ENCODE assay signal across 14 cellular contexts in the genomic region with DNA sequence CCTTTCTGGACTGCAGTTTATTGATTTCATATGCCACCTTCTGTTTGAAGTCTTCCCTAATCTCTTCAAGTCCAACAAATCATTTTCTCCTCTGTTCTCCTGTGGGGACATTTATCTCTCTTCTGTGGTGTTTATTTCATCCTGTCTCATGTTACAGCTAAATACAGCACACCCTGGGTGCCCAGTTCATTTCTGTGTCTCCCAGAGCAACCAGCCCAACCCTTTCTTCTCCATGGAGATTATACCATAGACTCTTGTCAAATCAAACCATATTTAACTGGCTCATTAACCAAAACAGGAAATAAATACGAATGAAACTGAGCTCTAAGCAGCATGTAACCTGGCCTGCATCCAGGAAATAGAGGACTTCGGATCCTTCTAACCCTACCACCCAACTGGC. TPM values are rescaled to one million over a fixed set of nuclear protein-coding genes. Genes with fewer than 3 reads are reported as not detected.
DNase-seq lines count a peak whose midpoint lies in the region; ATAC-seq and TF ChIP-seq lines count a peak whose summit lies in the region.
"Had no signal": no experiment of that assay in that cellular context is flagged by ENCODE, and none has a peak within 500 bp of the region (broad histone marks: within the 10 kb centered on the region; RNA-seq: fewer than 3 reads in every experiment).

A gene with protein sequence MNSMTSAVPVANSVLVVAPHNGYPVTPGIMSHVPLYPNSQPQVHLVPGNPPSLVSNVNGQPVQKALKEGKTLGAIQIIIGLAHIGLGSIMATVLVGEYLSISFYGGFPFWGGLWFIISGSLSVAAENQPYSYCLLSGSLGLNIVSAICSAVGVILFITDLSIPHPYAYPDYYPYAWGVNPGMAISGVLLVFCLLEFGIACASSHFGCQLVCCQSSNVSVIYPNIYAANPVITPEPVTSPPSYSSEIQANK (plus strand): TSS at position 331 of the 400 bp plus-strand sequence. CDS start 1,249 bp downstream, outside the sequence.

- no peaks in the 10 kb centered on the region for H3K9me3 Mint-ChIP-seq in activated CD4-positive, alpha-beta T cell treated with anti-CD3 and anti-CD28 coated beads for 36 hours (ENCODE audit: low read depth)
- H3K9me3 Mint-ChIP-seq: H9; stimulated activated effector memory CD8-positive, alpha-beta T cell treated with anti-CD3 and anti-CD28 coated beads, Interleukin-12 subunit alpha, Interleukin-12 subunit beta, amount 100 ng/mL, for 72 hours had no signal

- no peak within 1 kb of the TSS for H2BK5ac ChIP-seq in neuronal stem cell (ENCODE audit: low read length)

- H3K4me3 Mint-ChIP-seq in activated CD4-positive, alpha-beta T cell treated with anti-CD3 and anti-CD28 coated beads for 36 hours, result no peak within 1 kb of the TSS
- H3K4me3 Mint-ChIP-seq: dendritic cell treated with granulocyte-macrophage colony-stimulating factor and Interleukin-4, amounts not matched to agents 40 ng/mL and 50 ng/mL, for 4 days; H9; stimulated activated effector memory CD8-positive, alpha-beta T cell treated with anti-CD3 and anti-CD28 coated beads, Interleukin-12 subunit alpha, Interleukin-12 subunit beta, amount 100 ng/mL, for 72 hours had no signal

- no CpG with 5 or more reads among the region's 2 CpGs for WGBS in neuronal stem cell (ENCODE audit: extremely low coverage in 2 of 2, insufficient read length in 2 of 2, insufficient replicate concordance in 1 of 2), 2 donors

- H2AK5ac ChIP-seq in neuronal stem cell (ENCODE audit: low read depth, low read length), result no peak within 1 kb of the TSS

- POLR2A ChIA-PET in activated CD4-positive, alpha-beta T cell treated with anti-CD3 and anti-CD28 coated beads for 36 hours (lab: Charles Lee), result no interaction called here

- H3K4me2 ChIP-seq in neuronal stem cell (ENCODE audit: insufficient read depth, low read length, poor library complexity, severe bottlenecking), result no peak within 1 kb of the TSS

- H3K9me3 ChIP-seq in neuronal stem cell (replicated peaks in 1 of 2; ENCODE audit: control insufficient read depth in 2 of 2, insufficient read depth in 1 of 2, low read depth in 1 of 2, low read length in 2 of 2), result no peaks in the 10 kb centered on the region
- H3K9me3 ChIP-seq: vagina had no signal

- no peak within 1 kb of the TSS for H4K91ac ChIP-seq in neuronal stem cell (ENCODE audit: low read depth, low read length, poor library complexity)

- H3K9ac ChIP-seq in neuronal stem cell (ENCODE audit: low read depth, low read length, poor library complexity), result no peak within 1 kb of the TSS

- DNase-seq in DMS153 (lab: John Stamatoyannopoulos, UW), result peak; percentile 99
- DNase-seq in NCI-H1105 treated with DMSO at 0.1 percent for 48 hours (lab: John Stamatoyannopoulos, UW), result peak; percentile 96
- DNase-seq in NCI-H748 (lab: John Stamatoyannopoulos, UW; ENCODE audit: unreplicated experiment), result peak; percentile 99
- DNase-seq in left colon, result peak; percentile 47 to 51
- no peak for DNase-seq in neuronal stem cell (ENCODE audit: low spot score)
- DNase-seq in brain microvascular endothelial cell, result no peak
- DNase-seq in activated CD4-positive, alpha-beta T cell treated with anti-CD3 and anti-CD28 coated beads for 36 hours, result no peak
- DNase-seq: H9; PC-3; stimulated activated CD4-positive, alpha-beta T cell treated with anti-CD3 and anti-CD28 coated beads, Interleukin-2, amount 100 ng/mL, for 24 hours had no signal

- H3K4me3 ChIP-seq in neuronal stem cell (ENCODE audit: low read length in 2 of 2) (no peak within 1 kb of the TSS), brain microvascular endothelial cell (ENCODE audit: low read depth, low read length) (no peak within 1 kb of the TSS)
- H3K4me3 ChIP-seq: vagina had no signal

- H3K4me1 Mint-ChIP-seq in activated CD4-positive, alpha-beta T cell treated with anti-CD3 and anti-CD28 coated beads for 36 hours, result no peaks in the 10 kb centered on the region
- H3K4me1 Mint-ChIP-seq: stimulated activated effector memory CD8-positive, alpha-beta T cell treated with anti-CD3 and anti-CD28 coated beads, Interleukin-12 subunit alpha, Interleukin-12 subunit beta, amount 100 ng/mL, for 72 hours had no signal

- TF ChIP-seq CTCF in brain microvascular endothelial cell (IDR thresholded peaks at IDR 0.05; ENCODE audit: low read depth, low read length, missing control alignments), result no peak

- H3K79me1 ChIP-seq in neuronal stem cell (ENCODE audit: low read depth, low read length), result no peaks in the 10 kb centered on the region

- no peak within 1 kb of the TSS for H2BK120ac ChIP-seq in neuronal stem cell (ENCODE audit: low read depth, low read length)

- no peaks in the 10 kb centered on the region for H3K36me3 Mint-ChIP-seq in activated CD4-positive, alpha-beta T cell treated with anti-CD3 and anti-CD28 coated beads for 36 hours (ENCODE audit: low read depth)
- H3K36me3 Mint-ChIP-seq: stimulated activated effector memory CD8-positive, alpha-beta T cell treated with anti-CD3 and anti-CD28 coated beads, Interleukin-12 subunit alpha, Interleukin-12 subunit beta, amount 100 ng/mL, for 72 hours had no signal

- ATAC-seq in left colon (peak; percentile 88), GM18517 (IDR thresholded peaks at IDR 0.05; ENCODE audit: unreplicated experiment) (no peak)
- ATAC-seq in activated CD4-positive, alpha-beta T cell treated with anti-CD3 and anti-CD28 coated beads for 36 hours, result no peak
- ATAC-seq: PC-3; stimulated activated effector memory CD8-positive, alpha-beta T cell treated with anti-CD3 and anti-CD28 coated beads, Interleukin-12 subunit alpha, Interleukin-12 subunit beta, amount 100 ng/mL, for 72 hours had no signal

- H2BK12ac ChIP-seq in neuronal stem cell (ENCODE audit: low read length), result no peak within 1 kb of the TSS

- no peaks in the 10 kb centered on the region for H3K36me3 ChIP-seq in neuronal stem cell (replicated peaks in 1 of 2; ENCODE audit: control insufficient read depth in 2 of 2, insufficient read depth in 2 of 2, low read length in 2 of 2)
- no peaks in the 10 kb centered on the region for H3K36me3 ChIP-seq in brain microvascular endothelial cell (replicated peaks)
- H3K36me3 ChIP-seq: vagina had no signal

- H2AFZ ChIP-seq in neuronal stem cell (ENCODE audit: low read length), result no peak within 1 kb of the TSS

- H3K27ac ChIP-seq in neuronal stem cell (replicated peaks; ENCODE audit: low read length) (no peak within 1 kb of the TSS), brain microvascular endothelial cell (no peak within 1 kb of the TSS)
- H3K27ac ChIP-seq: vagina had no signal

- H3K4ac ChIP-seq in neuronal stem cell (ENCODE audit: low read length), result no peak within 1 kb of the TSS

- no peak within 1 kb of the TSS for H2BK15ac ChIP-seq in neuronal stem cell (ENCODE audit: low read length)

- no peak within 1 kb of the TSS for H3K18ac ChIP-seq in neuronal stem cell (ENCODE audit: low read length)

- CTCF ChIA-PET in activated CD4-positive, alpha-beta T cell treated with anti-CD3 and anti-CD28 coated beads for 36 hours (lab: Charles Lee), result no interaction called here

- H4K8ac ChIP-seq in neuronal stem cell (ENCODE audit: low read depth, low read length), result no peak within 1 kb of the TSS

- H3K4me1 ChIP-seq in neuronal stem cell (ENCODE audit: control insufficient read depth in 2 of 2, insufficient read depth in 1 of 2, low read depth in 1 of 2, low read length in 2 of 2), result peaks cover 0 to 5% of the 10 kb centered on the region in 2 donors
- H3K4me1 ChIP-seq: vagina had no signal

- H3K27me3 ChIP-seq in neuronal stem cell (ENCODE audit: control insufficient read depth in 3 of 3, insufficient read depth in 3 of 3, low read depth in 1 of 3, low read length in 3 of 3), result no peaks in the 10 kb centered on the region
- no peaks in the 10 kb centered on the region for H3K27me3 ChIP-seq in brain microvascular endothelial cell (replicated peaks)
- H3K27me3 ChIP-seq: vagina had no signal

- no peak within 1 kb of the TSS for H3K14ac ChIP-seq in neuronal stem cell (ENCODE audit: low read length)

- intact Hi-C loops in left colon (cut with DNase I, micrococcal nuclease), result no loop called here
- intact Hi-C loops in activated CD4-positive, alpha-beta T cell treated with anti-CD3 and anti-CD28 coated beads for 36 hours (cut with DNase I, micrococcal nuclease), result no loop called here

- H3K23ac ChIP-seq in neuronal stem cell (ENCODE audit: low read depth, low read length, poor library complexity), result no peak within 1 kb of the TSS

- H3K27ac Mint-ChIP-seq in activated CD4-positive, alpha-beta T cell treated with anti-CD3 and anti-CD28 coated beads for 36 hours, result no peak within 1 kb of the TSS
- H3K27ac Mint-ChIP-seq: dendritic cell treated with granulocyte-macrophage colony-stimulating factor and Interleukin-4, amounts not matched to agents 40 ng/mL and 50 ng/mL, for 4 days; stimulated activated effector memory CD8-positive, alpha-beta T cell treated with anti-CD3 and anti-CD28 coated beads, Interleukin-12 subunit alpha, Interleukin-12 subunit beta, amount 100 ng/mL, for 72 hours had no signal

- in situ Hi-C loops in brain microvascular endothelial cell (cut with HindIII; ENCODE audit: low pct_ligation_motif_present, low sequenced_read_pairs), result no loop called here

- H3K27me3 Mint-ChIP-seq in activated CD4-positive, alpha-beta T cell treated with anti-CD3 and anti-CD28 coated beads for 36 hours, result peaks cover 3% of the 10 kb centered on the region

RNA-seq across cellular contexts. Expression of the gene that starts here (rescaled TPM):
- 10 to 100 TPM; 25.0 to 51.0 TPM for total RNA-seq in left colon
- polyA plus RNA-seq in neuronal stem cell (2013, experiment 1 of 2), result not detected
- polyA plus RNA-seq in neuronal stem cell (2013, experiment 2 of 2), result not detected
- total RNA-seq in activated CD4-positive, alpha-beta T cell treated with anti-CD3 and anti-CD28 coated beads for 36 hours, result not detected
- total RNA-seq: H9, PC-3, vagina had no signal

Comparison
In these comparisons a context has a peak if more than half of its experiments do, and no peak if none do; other contexts are left out.
1. RNA of the gene that starts here (total RNA-seq): 25.0 to 51.0 TPM in left colon; not detected in activated CD4-positive, alpha-beta T cell treated with anti-CD3 and anti-CD28 coated beads for 36 hours; every median in the first group is over 10 times any median in the second.
2. DNase-seq: peak in DMS153 (single experiment), NCI-H1105 treated with DMSO at 0.1 percent for 48 hours (single experiment), NCI-H748 (single experiment) and left colon (2 of 2); none in neuronal stem cell (single experiment), brain microvascular endothelial cell (single experiment) and activated CD4-positive, alpha-beta T cell treated with anti-CD3 and anti-CD28 coated beads for 36 hours (single experiment).